9 cellular contexts compared by ENCODE assay signal in the genomic region with DNA sequence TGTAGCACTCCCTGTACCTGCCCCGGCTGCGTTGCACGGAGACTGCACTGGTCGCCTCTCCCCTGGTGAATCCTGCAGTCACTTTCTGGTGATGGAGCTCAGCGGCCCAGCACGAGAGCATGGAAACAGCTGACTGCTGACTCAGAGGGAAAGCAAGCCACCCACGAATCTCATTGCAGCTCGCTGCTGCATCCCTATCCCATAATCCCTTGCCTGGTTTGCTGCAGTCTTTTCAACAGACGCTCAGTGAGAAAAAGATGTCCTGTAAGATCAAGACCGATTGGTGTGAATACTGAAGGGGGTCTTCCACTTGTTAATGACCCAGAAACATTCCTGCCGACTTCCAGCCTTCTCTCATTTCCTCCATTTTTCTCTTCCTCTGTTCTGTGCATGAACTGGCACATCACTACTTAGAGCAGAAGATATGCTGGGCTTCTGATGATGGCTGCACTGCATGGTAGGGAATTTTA. TPM values are rescaled to one million over a fixed set of nuclear protein-coding genes. Genes with fewer than 3 reads are reported as not detected.
A peak's percentile ranks its signal among the peaks of the same experiment; 100 is the strongest.
DNase-seq lines count a peak whose midpoint lies in the region; ATAC-seq and TF ChIP-seq lines count a peak whose summit lies in the region.
"Had no signal": no experiment of that assay in that cellular context is flagged by ENCODE, and none has a peak within 500 bp of the region (broad histone marks: within the 10 kb centered on the region; RNA-seq: fewer than 3 reads in every experiment).

No MANE protein-coding gene starts in this region.

- H3K36me3 ChIP-seq in tibial artery: no peaks in the 10 kb centered on the region
- H3K36me3 ChIP-seq in upper lobe of right lung: no peaks in the 10 kb centered on the region

- H3K4me3 ChIP-seq in tibial artery (peak overlapping the region; percentile 12 to 29), upper lobe of right lung (no peak overlapping the region)

- H3K27ac ChIP-seq in tibial artery (peak overlapping the region in 1 of 2 donors; percentile 15), upper lobe of right lung (no peak overlapping the region)
- H3K27ac ChIP-seq: epithelial cell of prostate had no signal

- peaks cover 0 to 5% (median 0%) of the 10 kb centered on the region in 3 donors for H3K9me3 ChIP-seq in tibial artery
- H3K9me3 ChIP-seq in upper lobe of right lung: no peaks in the 10 kb centered on the region

- intact Hi-C loops in tibial artery (cut with DNase I; ENCODE audit: low total_unique reads): no loop called here
- intact Hi-C loops in upper lobe of right lung (cut with DNase I): no loop called here

- peaks cover 12% of the 10 kb centered on the region for H3K27me3 Mint-ChIP-seq in memory B cell

- peak; percentile 72 for ATAC-seq in GM21529 (IDR thresholded peaks at IDR 0.05; ENCODE audit: unreplicated experiment)
- ATAC-seq in memory B cell (ENCODE audit: low read depth): peak; percentile 28
- ATAC-seq in upper lobe of right lung: no peak

- no peak overlapping the region for H3K27ac Mint-ChIP-seq in memory B cell

- H3K4me1 ChIP-seq in tibial artery: peaks cover 0 to 12% (median 0%) of the 10 kb centered on the region in 4 donors
- H3K4me1 ChIP-seq in upper lobe of right lung: no peaks in the 10 kb centered on the region

- DNase-seq in COR-L47 (lab: John Stamatoyannopoulos, UW) (peak; percentile 42), NCI-H82 treated with DMSO at 0.1 percent for 48 hours (lab: John Stamatoyannopoulos, UW; ENCODE audit: unreplicated experiment) (peak; percentile 31), cerebellar cortex (ENCODE audit: low spot score) (peak; percentile 95), memory B cell (ENCODE audit: low spot score in 2 of 2) (no peak), tibial artery (peak in 1 of 2 donors; percentile 69), KG1 (lab: John Stamatoyannopoulos, UW) (no peak), upper lobe of right lung (no peak)

- no peaks in the 10 kb centered on the region for H3K9me3 Mint-ChIP-seq in memory B cell

- H3K4me1 Mint-ChIP-seq in memory B cell: peaks cover 9% of the 10 kb centered on the region

- TF ChIP-seq CTCF in tibial artery (IDR thresholded peaks at IDR 0.05) (no peak), upper lobe of right lung (IDR thresholded peaks at IDR 0.05) (no peak)

- peaks cover 2% of the 10 kb centered on the region for H3K36me3 Mint-ChIP-seq in memory B cell

- no peaks in the 10 kb centered on the region for H3K27me3 ChIP-seq in tibial artery
- no peaks in the 10 kb centered on the region for H3K27me3 ChIP-seq in upper lobe of right lung

- H3K4me3 Mint-ChIP-seq in memory B cell: no peak overlapping the region

RNA-seq across cellular contexts. Expression of a gene that starts 52.9 kb away (rescaled TPM):
- total RNA-seq in upper lobe of right lung: 35.9 TPM

Comparison
In these comparisons a context has a peak if more than half of its experiments do, and no peak if none do; other contexts are left out.
1. DNase-seq: peak in COR-L47 (single experiment), NCI-H82 treated with DMSO at 0.1 percent for 48 hours (single experiment) and cerebellar cortex (single experiment); none in memory B cell (0 of 2), KG1 (single experiment) and upper lobe of right lung (single experiment).